ENCODE assay signal across 16 cellular contexts in the genomic region with DNA sequence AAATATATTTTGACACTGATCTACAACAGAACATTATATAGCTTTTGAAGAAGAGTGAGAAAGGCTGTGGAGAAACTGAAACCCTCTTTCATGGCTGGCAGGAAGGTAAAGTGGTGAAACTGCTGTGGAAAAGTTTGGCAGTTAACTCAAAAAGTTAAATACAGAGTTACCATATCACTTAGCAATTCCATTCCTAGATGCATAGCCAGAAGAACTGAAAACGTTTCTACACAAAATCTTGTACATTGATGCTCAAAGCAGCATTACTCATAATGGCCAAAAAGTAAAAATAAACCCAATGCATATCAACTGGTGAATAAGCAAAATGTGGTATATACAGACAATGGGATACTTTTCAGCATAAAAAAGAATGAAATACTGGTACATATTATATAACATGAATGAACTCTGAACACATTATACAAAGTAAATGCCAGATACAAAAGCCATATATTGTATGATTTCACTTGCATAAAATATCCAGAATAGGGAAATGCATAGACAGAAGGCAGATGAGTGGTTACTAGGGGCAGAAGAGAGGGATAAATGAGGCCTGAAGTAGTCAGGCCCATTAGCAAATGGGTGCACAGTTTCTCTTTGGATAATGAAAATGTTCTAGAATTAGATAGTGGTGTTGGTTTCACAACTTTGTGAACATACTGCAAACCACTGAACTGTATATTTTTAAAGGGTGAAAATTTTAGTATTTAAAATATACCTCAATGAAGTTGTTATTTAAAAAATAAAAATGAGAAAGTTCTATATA.
DNase-seq lines count a peak whose midpoint lies in the region; ATAC-seq, FAIRE-seq and TF ChIP-seq lines count a peak whose summit lies in the region.
"Had no signal": no experiment of that assay in that cellular context is flagged by ENCODE, and none has a peak within 500 bp of the region (broad histone marks: within the 10 kb centered on the region; RNA-seq: fewer than 3 reads in every experiment).

No MANE protein-coding gene starts in this region.

- no peak overlapping the region for H3K27ac Mint-ChIP-seq in activated CD4-positive, alpha-beta T cell treated with anti-CD3 and anti-CD28 coated beads for 36 hours
- H3K27ac Mint-ChIP-seq: CD14-positive monocyte; CD8-positive, alpha-beta T cell; GM23338; H9 had no signal

- CTCF ChIA-PET in activated CD4-positive, alpha-beta T cell treated with anti-CD3 and anti-CD28 coated beads for 36 hours (lab: Charles Lee), result no interaction called here

- no peak for DNase-seq in activated CD4-positive, alpha-beta T cell treated with anti-CD3 and anti-CD28 coated beads for 36 hours
- DNase-seq in activated CD4-positive, alpha-beta T cell treated with anti-CD3 and anti-CD28 coated beads, Interleukin-2, amount 50 U/mL, for 48 hours, result no peak
- DNase-seq in OCI-M1 (lab: John Stamatoyannopoulos, UW), result peak; percentile 15
- no peak for DNase-seq in H54 (ENCODE audit: insufficient read length, low spot score)
- DNase-seq in OCI-M2 (lab: John Stamatoyannopoulos, UW; ENCODE audit: unreplicated experiment), result no peak
- no peak for DNase-seq in NCI-H1105 treated with DMSO at 0.1 percent for 48 hours (lab: John Stamatoyannopoulos, UW)
- no peak for DNase-seq in left ventricle myocardium inferior
- DNase-seq: Caco-2; CD8-positive, alpha-beta T cell; DMS53; GF-D8; H9 had no signal

- H3K36me3 ChIP-seq in left ventricle myocardium inferior, result no peaks in the 10 kb centered on the region

- no peak for TF ChIP-seq POLR2A in H54 (IDR thresholded peaks at IDR 0.05; ENCODE audit: low read depth, low read length)

- POLR2A ChIA-PET in activated CD4-positive, alpha-beta T cell treated with anti-CD3 and anti-CD28 coated beads for 36 hours (lab: Charles Lee), result no interaction called here

- no peaks in the 10 kb centered on the region for H3K9me3 Mint-ChIP-seq in activated CD4-positive, alpha-beta T cell treated with anti-CD3 and anti-CD28 coated beads for 36 hours (ENCODE audit: low read depth)
- H3K9me3 Mint-ChIP-seq: CD8-positive, alpha-beta T cell; GM23338; H9 had no signal

- no peaks in the 10 kb centered on the region for H3K27me3 Mint-ChIP-seq in activated CD4-positive, alpha-beta T cell treated with anti-CD3 and anti-CD28 coated beads for 36 hours

- peak; percentile 12 for ATAC-seq in activated CD4-positive, alpha-beta T cell treated with anti-CD3 and anti-CD28 coated beads for 36 hours
- ATAC-seq: CD8-positive, alpha-beta T cell; GM23338 had no signal

- H3K4me1 ChIP-seq in left ventricle myocardium inferior, result peaks cover 7% of the 10 kb centered on the region
- H3K4me1 ChIP-seq: Caco-2 had no signal

- no peaks in the 10 kb centered on the region for H3K9me3 ChIP-seq in left ventricle myocardium inferior (replicated peaks)
- H3K9me3 ChIP-seq: Caco-2 had no signal

- intact Hi-C loops in activated CD4-positive, alpha-beta T cell treated with anti-CD3 and anti-CD28 coated beads for 36 hours (cut with DNase I, micrococcal nuclease), result no loop called here
- intact Hi-C loops in left ventricle myocardium inferior (cut with micrococcal nuclease), result no loop called here

- FAIRE-seq in endometrium (lab: Jason Lieb, UNC) (peak; percentile 4), H54 (lab: Jason Lieb, UNC) (no peak)

- no peaks in the 10 kb centered on the region for H3K27me3 ChIP-seq in left ventricle myocardium inferior (ENCODE audit: low read depth)

- H3K4me1 Mint-ChIP-seq in activated CD4-positive, alpha-beta T cell treated with anti-CD3 and anti-CD28 coated beads for 36 hours, result peaks cover 11% of the 10 kb centered on the region
- H3K4me1 Mint-ChIP-seq: GM23338 had no signal

- TF ChIP-seq CTCF in left ventricle myocardium inferior (IDR thresholded peaks at IDR 0.05; ENCODE audit: borderline replicate concordance), result no peak

- H3K4me3 ChIP-seq in left ventricle myocardium inferior, result no peak overlapping the region
- H3K4me3 ChIP-seq: GM23338 had no signal

- H3K27ac ChIP-seq in left ventricle myocardium inferior (replicated peaks), result no peak overlapping the region
- H3K27ac ChIP-seq: 22Rv1 had no signal

- no peak overlapping the region for H3K4me3 Mint-ChIP-seq in activated CD4-positive, alpha-beta T cell treated with anti-CD3 and anti-CD28 coated beads for 36 hours
- H3K4me3 Mint-ChIP-seq: CD14-positive monocyte; CD8-positive, alpha-beta T cell; GM23338; H9 had no signal

- peaks cover 10% of the 10 kb centered on the region for H3K36me3 Mint-ChIP-seq in activated CD4-positive, alpha-beta T cell treated with anti-CD3 and anti-CD28 coated beads for 36 hours (ENCODE audit: low read depth)
